ENCODE assay signal across 2 cellular contexts in the genomic region with DNA sequence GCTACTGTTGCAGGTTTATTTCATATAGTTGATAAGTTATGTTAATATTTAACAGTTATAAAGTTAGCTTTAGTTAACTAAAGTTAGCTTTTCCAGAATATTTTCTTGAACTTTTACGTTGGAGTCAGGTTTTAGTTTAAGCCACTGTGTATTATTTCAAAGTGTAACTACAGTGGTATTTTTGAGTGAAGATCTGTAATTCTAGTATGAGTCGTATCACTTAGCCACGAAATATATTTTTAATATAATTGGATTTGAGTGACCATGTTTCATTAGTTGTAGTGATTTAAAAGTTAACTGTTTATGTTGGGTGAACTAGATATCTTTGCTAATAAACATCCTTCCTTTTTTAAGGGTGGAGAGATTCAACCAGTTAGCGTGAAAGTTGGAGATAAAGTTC.
TF ChIP-seq lines count a peak whose summit lies in the region.

No MANE protein-coding gene starts in this region.

TF ChIP-seq in A549, 52 proteins besides CTCF, POLR2A, EP300 and RAD21 (continued from another document):
- TF ChIP-seq TFCP2L1 (CRISPR knock-in tag; IDR thresholded peaks at IDR 0.05): no peak
- TF ChIP-seq, protein P1, sequence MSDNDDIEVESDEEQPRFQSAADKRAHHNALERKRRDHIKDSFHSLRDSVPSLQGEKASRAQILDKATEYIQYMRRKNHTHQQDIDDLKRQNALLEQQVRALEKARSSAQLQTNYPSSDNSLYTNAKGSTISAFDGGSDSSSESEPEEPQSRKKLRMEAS (IDR thresholded peaks at IDR 0.05): no peak
- no peak for TF ChIP-seq ATOH8 (CRISPR knock-in tag; IDR thresholded peaks at IDR 0.05; ENCODE audit: low read depth)
- no peak for TF ChIP-seq BCL3 (IDR thresholded peaks at IDR 0.05)
- TF ChIP-seq CHD2 (IDR thresholded peaks at IDR 0.05; ENCODE audit: low read length, partially characterized antibody): no peak
- TF ChIP-seq SREBF2 (IDR thresholded peaks at IDR 0.05): no peak
- no peak for TF ChIP-seq CEBPB (IDR thresholded peaks at IDR 0.05)

TF ChIP-seq in liver, 16 proteins besides CTCF, POLR2A, EP300 and RAD21 (continued from another document):
- no peak for TF ChIP-seq FOXA1 (IDR thresholded peaks at IDR 0.05)
